In the genomic region with DNA sequence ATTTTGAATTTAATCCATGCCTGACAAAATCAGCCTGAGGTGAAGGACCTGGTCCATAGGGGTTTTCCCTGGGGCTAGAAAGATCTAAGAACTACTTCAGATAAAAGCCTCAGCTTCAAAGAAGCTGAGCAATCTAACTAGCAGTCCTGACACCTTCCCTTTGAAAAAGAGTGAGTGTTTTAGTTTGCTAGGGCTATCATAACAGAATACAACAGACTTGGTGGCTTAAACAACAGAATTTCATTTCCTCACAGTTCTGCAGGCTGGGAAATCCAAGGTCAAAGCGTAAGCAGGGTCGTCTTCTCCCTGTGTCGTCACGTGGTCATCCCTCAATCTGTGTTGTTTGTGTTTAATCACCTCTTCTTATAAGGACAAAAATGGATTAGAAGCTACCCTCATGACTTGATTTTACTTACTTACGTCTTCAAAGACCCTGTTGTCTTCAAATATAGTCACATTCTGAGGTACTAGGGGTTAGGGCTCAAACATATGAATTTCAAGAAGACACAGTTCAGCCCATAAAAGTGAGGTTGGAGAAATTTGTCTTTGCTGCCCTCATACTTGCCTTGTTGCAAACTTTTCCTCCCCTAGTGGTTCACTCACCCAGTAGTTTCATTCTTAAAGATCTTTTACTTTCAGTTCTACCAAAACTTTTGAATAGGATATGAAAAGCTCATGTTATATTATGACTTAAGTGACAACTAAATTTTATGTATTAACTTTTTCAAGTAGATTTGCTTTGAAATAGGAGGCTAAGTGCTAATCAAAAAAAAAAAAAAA, we compare ENCODE assay signal across 9 cellular contexts.
DNase-seq lines count a peak whose midpoint lies in the region; ATAC-seq, FAIRE-seq and TF ChIP-seq lines count a peak whose summit lies in the region.
"Had no signal": no experiment of that assay in that cellular context is flagged by ENCODE, and none has a peak within 500 bp of the region (broad histone marks: within the 10 kb centered on the region; RNA-seq: fewer than 3 reads in every experiment).

No MANE protein-coding gene starts in this region.

- H3K36me3 Mint-ChIP-seq in T-helper 2 cell treated with Interferon-gamma antibody and Interleukin-4, amounts not matched to agents 5 μg/mL and 100 μg/mL, for 36 hours (ENCODE audit: low read depth), result no peaks in the 10 kb centered on the region
- H3K36me3 Mint-ChIP-seq: activated naive CD8-positive, alpha-beta T cell treated with anti-CD3 and anti-CD28 coated beads, Interleukin-2, amount 10 ng/mL, durations not matched to agents 7 days and 5 days had no signal

- H3K4me2 ChIP-seq in GM12878 (ENCODE audit: control insufficient read depth, insufficient read depth), result peak overlapping the region; percentile 75

- H4K20me1 ChIP-seq in GM12878 (ENCODE audit: control insufficient read depth, insufficient read depth), result no peaks in the 10 kb centered on the region

- intact Hi-C loops in GM12878 (cut with micrococcal nuclease; ENCODE audit: unreplicated experiment), result no loop called here
- intact Hi-C loops in cardiac septum (cut with DNase I), result no loop called here

- peak overlapping the region; percentile 29; the same call in 1 of the 2 replicates for H3K4me3 ChIP-seq in GM12878

- POLR2A ChIA-PET in GM12878 (lab: Charles Lee), result interaction anchor here (0.7 kb wide), 6 partner anchors 8 to 1312 kb away, joined by 3 to 5 read pairs (median 3); no protein-coding TSS in a partner anchor

- peak overlapping the region; percentile 67 for H2AFZ ChIP-seq in GM12878 (ENCODE audit: control insufficient read depth, low read depth, low read length)

- H3K9me3 Mint-ChIP-seq in T-helper 2 cell treated with Interferon-gamma antibody and Interleukin-4, amounts not matched to agents 5 μg/mL and 100 μg/mL, for 36 hours, result no peaks in the 10 kb centered on the region
- H3K9me3 Mint-ChIP-seq: activated naive CD8-positive, alpha-beta T cell treated with anti-CD3 and anti-CD28 coated beads, Interleukin-2, amount 10 ng/mL, durations not matched to agents 7 days and 5 days had no signal

- SMC1A ChIA-PET in GM12878 (lab: Charles Lee; ENCODE audit: uncharacterized antibody, unreplicated experiment), result interaction anchor here (0.6 to 1.9 kb wide), 14 partner anchors 12 to 296 kb away, joined by 3 to 6 read pairs (median 4); no protein-coding TSS in a partner anchor

- peaks cover 9% of the 10 kb centered on the region for H3K4me1 ChIP-seq in GM12878 (ENCODE audit: control insufficient read depth, insufficient read depth, low read length)

- no peak overlapping the region for H3K27ac Mint-ChIP-seq in T-helper 2 cell treated with Interferon-gamma antibody and Interleukin-4, amounts not matched to agents 5 μg/mL and 100 μg/mL, for 36 hours
- H3K27ac Mint-ChIP-seq: activated naive CD8-positive, alpha-beta T cell treated with anti-CD3 and anti-CD28 coated beads, Interleukin-2, amount 10 ng/mL, durations not matched to agents 7 days and 5 days had no signal

- no peak for FAIRE-seq in GM12878 (lab: Jason Lieb, UNC)

- in situ Hi-C loops in GM13977 (cut with MboI; ENCODE audit: low pct_unique_long_range_greater_than_20kb, low sequenced_read_pairs, unreplicated experiment) (no loop called here), GM12878 (cut with MboI) (no loop called here)

- no peak for TF ChIP-seq EP300 in GM12878 (IDR thresholded peaks at IDR 0.05; ENCODE audit: borderline replicate concordance in 1 of 2, control insufficient read depth in 1 of 2, low read depth in 2 of 2, low read length in 2 of 2)

- no peak overlapping the region for H3K4me3 Mint-ChIP-seq in T-helper 2 cell treated with Interferon-gamma antibody and Interleukin-4, amounts not matched to agents 5 μg/mL and 100 μg/mL, for 36 hours
- H3K4me3 Mint-ChIP-seq: activated naive CD8-positive, alpha-beta T cell treated with anti-CD3 and anti-CD28 coated beads, Interleukin-2, amount 10 ng/mL, durations not matched to agents 7 days and 5 days had no signal

- ATAC-seq in GM19468 (IDR thresholded peaks at IDR 0.05; ENCODE audit: extremely low read depth, unreplicated experiment), result peak; percentile 75
- ATAC-seq in HG03066 (IDR thresholded peaks at IDR 0.05; ENCODE audit: low read depth, unreplicated experiment), result peak; percentile 87
- peak; percentile 89 for ATAC-seq in GM12878

- TF ChIP-seq CTCF in GM13977 (IDR thresholded peaks at IDR 0.05; ENCODE audit: extremely low read depth, insufficient read depth, missing control alignments) (no peak), GM12878 (IDR thresholded peaks at IDR 0.05 in 2 of 3, conservative IDR thresholded peaks at IDR 0.05 in 1 of 3; ENCODE audit: control insufficient read depth in 2 of 3, extremely low read depth in 1 of 3, insufficient read depth in 1 of 3, low read depth in 3 of 3, low read length in 3 of 3) (peak in 2 of 3 experiments; percentile 26 to 29; a peak in 3 of 6 replicates)

- WGBS in GM12878 (ENCODE audit: insufficient coverage, insufficient replicate concordance, low lambda C conversion rate, missing lambda C conversion rate), result 2% methylated on average over 5 of the region's 5 CpGs

- BruUV-seq in GM12878 (replicated peaks; lab: Mats Ljungman, UMichigan), result no TSS peak

- peaks cover 3% of the 10 kb centered on the region for H3K27me3 Mint-ChIP-seq in T-helper 2 cell treated with Interferon-gamma antibody and Interleukin-4, amounts not matched to agents 5 μg/mL and 100 μg/mL, for 36 hours (ENCODE audit: low read depth)

- RAD21 ChIA-PET in GM12878 (lab: Charles Lee; ENCODE audit: unreplicated experiment), result interaction anchor here (0.6 to 1.9 kb wide), 5 partner anchors 72 to 410 kb away, joined by 3 to 6 read pairs (median 4); no protein-coding TSS in a partner anchor

- no peaks in the 10 kb centered on the region for H3K9me3 ChIP-seq in GM12878 (replicated peaks; ENCODE audit: control insufficient read depth, insufficient read depth, low read length)

- no peaks in the 10 kb centered on the region for H3K27me3 ChIP-seq in GM12878 (replicated peaks in 1 of 2; ENCODE audit: control insufficient read depth in 2 of 2, insufficient read depth in 2 of 2, low read length in 1 of 2)

- H3K79me2 ChIP-seq in GM12878 (ENCODE audit: control insufficient read depth, insufficient read depth, low read length), result no peaks in the 10 kb centered on the region

- H3K4me1 Mint-ChIP-seq in T-helper 2 cell treated with Interferon-gamma antibody and Interleukin-4, amounts not matched to agents 5 μg/mL and 100 μg/mL, for 36 hours (ENCODE audit: low read depth), result peaks cover 1% of the 10 kb centered on the region

- TF ChIP-seq RAD21 in GM12878 (IDR thresholded peaks at IDR 0.05; ENCODE audit: insufficient read depth, low read depth, low read length), result peak; percentile 20; the same call in 1 of the 2 replicates

- H3K27ac ChIP-seq in GM12878 (ENCODE audit: control insufficient read depth, insufficient read depth), result peak overlapping the region; percentile 63

- H3K9ac ChIP-seq in GM12878 (ENCODE audit: control insufficient read depth, insufficient read depth, low read length), result peak overlapping the region; percentile 12; the same call in 1 of the 2 replicates

- H3K36me3 ChIP-seq in GM12878 (ENCODE audit: control insufficient read depth in 2 of 2, insufficient read depth in 2 of 2, low read length in 1 of 2), result no peaks in the 10 kb centered on the region

- DNase-seq in GM13977 (ENCODE audit: low spot score) (peak; percentile 56), GM12878 (ENCODE audit: low read depth, low spot score) (peak; percentile 37), cardiac septum (ENCODE audit: low spot score) (no peak), NCI-H1417 treated with DMSO at 0.1 percent for 48 hours (lab: John Stamatoyannopoulos, UW) (no peak), HuH-7.5 (ENCODE audit: low spot score) (no peak)
- no peak for DNase-seq in T-helper 2 cell treated with Interferon-gamma antibody and Interleukin-4, amounts not matched to agents 5 μg/mL and 100 μg/mL, for 36 hours (ENCODE audit: low spot score)
- DNase-seq: activated naive CD8-positive, alpha-beta T cell treated with anti-CD3 and anti-CD28 coated beads, Interleukin-2, amount 10 ng/mL, durations not matched to agents 7 days and 5 days had no signal

- TF ChIP-seq POLR2A in GM12878 (IDR thresholded peaks at IDR 0.05; ENCODE audit: low read depth, low read length), result no peak

- CTCF ChIA-PET in GM12878 (lab: Yijun Ruan, JAX), result interaction anchor here (0.7 to 1.5 kb wide), 6 partner anchors 12 to 208 kb away, joined by 3 read pairs; no protein-coding TSS in a partner anchor

TF ChIP-seq in GM12878, 131 proteins besides CTCF, POLR2A, EP300 and RAD21 (continues in another document):
- TF ChIP-seq BHLHE40 (IDR thresholded peaks at IDR 0.05; ENCODE audit: borderline replicate concordance in 1 of 2, low read depth in 2 of 2, low read length in 1 of 2) (0 out of 4 replicates have a peak, but pooled peaks of 1 of the 2 experiments have one; percentile 11), TCF7 (IDR thresholded peaks at IDR 0.05; ENCODE audit: borderline replicate concordance) (peak; percentile 95), ZNF207 (IDR thresholded peaks at IDR 0.05; ENCODE audit: borderline replicate concordance) (no peak)
- TF ChIP-seq, protein P1, sequence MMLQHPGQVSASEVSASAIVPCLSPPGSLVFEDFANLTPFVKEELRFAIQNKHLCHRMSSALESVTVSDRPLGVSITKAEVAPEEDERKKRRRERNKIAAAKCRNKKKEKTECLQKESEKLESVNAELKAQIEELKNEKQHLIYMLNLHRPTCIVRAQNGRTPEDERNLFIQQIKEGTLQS (IDR thresholded peaks at IDR 0.05; ENCODE audit: borderline replicate concordance, extremely low read depth, low read depth, low read length), result peak; percentile 3; the same call in 1 of the 2 replicates
- TF ChIP-seq, protein P2, sequence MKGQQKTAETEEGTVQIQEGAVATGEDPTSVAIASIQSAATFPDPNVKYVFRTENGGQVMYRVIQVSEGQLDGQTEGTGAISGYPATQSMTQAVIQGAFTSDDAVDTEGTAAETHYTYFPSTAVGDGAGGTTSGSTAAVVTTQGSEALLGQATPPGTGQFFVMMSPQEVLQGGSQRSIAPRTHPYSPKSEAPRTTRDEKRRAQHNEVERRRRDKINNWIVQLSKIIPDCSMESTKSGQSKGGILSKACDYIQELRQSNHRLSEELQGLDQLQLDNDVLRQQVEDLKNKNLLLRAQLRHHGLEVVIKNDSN (IDR thresholded peaks at IDR 0.05; ENCODE audit: borderline replicate concordance, extremely low read length, insufficient read depth, low read depth, low read length), result peak; percentile 44
- TF ChIP-seq, protein P3, sequence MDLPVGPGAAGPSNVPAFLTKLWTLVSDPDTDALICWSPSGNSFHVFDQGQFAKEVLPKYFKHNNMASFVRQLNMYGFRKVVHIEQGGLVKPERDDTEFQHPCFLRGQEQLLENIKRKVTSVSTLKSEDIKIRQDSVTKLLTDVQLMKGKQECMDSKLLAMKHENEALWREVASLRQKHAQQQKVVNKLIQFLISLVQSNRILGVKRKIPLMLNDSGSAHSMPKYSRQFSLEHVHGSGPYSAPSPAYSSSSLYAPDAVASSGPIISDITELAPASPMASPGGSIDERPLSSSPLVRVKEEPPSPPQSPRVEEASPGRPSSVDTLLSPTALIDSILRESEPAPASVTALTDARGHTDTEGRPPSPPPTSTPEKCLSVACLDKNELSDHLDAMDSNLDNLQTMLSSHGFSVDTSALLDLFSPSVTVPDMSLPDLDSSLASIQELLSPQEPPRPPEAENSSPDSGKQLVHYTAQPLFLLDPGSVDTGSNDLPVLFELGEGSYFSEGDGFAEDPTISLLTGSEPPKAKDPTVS (IDR thresholded peaks at IDR 0.05; ENCODE audit: low read depth, low read length), result no peak

Comparison
In these comparisons a context has a peak if more than half of its experiments do, and no peak if none do; other contexts are left out.
1. DNase-seq: peak in GM13977 (single experiment) and GM12878 (single experiment); none in T-helper 2 cell treated with Interferon-gamma antibody and Interleukin-4, amounts not matched to agents 5 μg/mL and 100 μg/mL, for 36 hours (single experiment), cardiac septum (single experiment), NCI-H1417 treated with DMSO at 0.1 percent for 48 hours (single experiment) and HuH-7.5 (single experiment).
2. Peak in every context shown above with its lines, with median percentiles within 50 percentile points of each other: ATAC-seq.